ENCODE assay signal across 8 cellular contexts in the genomic region with DNA sequence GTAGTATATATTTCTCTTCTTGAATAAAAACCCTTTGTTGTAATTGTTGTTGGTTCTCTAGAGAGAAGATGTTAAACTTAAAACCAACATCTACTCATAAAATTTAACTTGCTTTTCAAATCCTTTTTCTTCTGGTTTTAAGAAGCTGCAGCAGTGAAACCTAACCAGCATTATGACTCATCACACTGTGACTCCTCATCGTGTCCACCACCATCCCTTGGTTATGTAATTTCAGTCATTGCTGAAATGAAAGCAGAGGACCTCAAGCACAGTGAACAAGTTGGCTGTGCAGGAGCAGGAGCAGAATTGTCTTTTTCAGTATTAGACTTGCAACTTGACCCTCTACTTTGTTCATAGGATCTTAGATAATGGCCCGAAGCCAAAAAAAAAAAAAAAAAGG.
A peak's percentile ranks its signal among the peaks of the same experiment; 100 is the strongest.
DNase-seq lines count a peak whose midpoint lies in the region; ATAC-seq and TF ChIP-seq lines count a peak whose summit lies in the region.

No MANE protein-coding gene starts in this region.

- H3K4me3 ChIP-seq in fibroblast of mammary gland (ENCODE audit: control insufficient read depth, low read depth, low read length): no peak overlapping the region

- no peak for TF ChIP-seq CTCF in fibroblast of mammary gland (conservative IDR thresholded peaks at IDR 0.05; ENCODE audit: control insufficient read depth, insufficient read depth, low read depth, low read length)

- peak; percentile 78 to 83 for DNase-seq in Kasumi-1 (lab: John Stamatoyannopoulos, UW)
- peak; percentile 93 for DNase-seq in fibroblast of mammary gland (ENCODE audit: low read depth)
- DNase-seq in D341Med (ENCODE audit: low spot score): no peak
- DNase-seq in NCI-H187 treated with DMSO at 0.1 percent for 48 hours (lab: John Stamatoyannopoulos, UW): no peak
- no peak for DNase-seq in DMS114 treated with DMSO at 0.1 percent for 48 hours (lab: John Stamatoyannopoulos, UW; ENCODE audit: unreplicated experiment)
- no peak for DNase-seq in NCI-H510A (lab: John Stamatoyannopoulos, UW)

- peak; percentile 99 for ATAC-seq in GM18498 (IDR thresholded peaks at IDR 0.05; ENCODE audit: unreplicated experiment)
- peak; percentile 100 for ATAC-seq in GM21786 (IDR thresholded peaks at IDR 0.05; ENCODE audit: unreplicated experiment)

Comparison
In these comparisons a context has a peak if more than half of its experiments do, and no peak if none do; other contexts are left out.
1. DNase-seq: peak in Kasumi-1 (2 of 2) and fibroblast of mammary gland (single experiment); none in D341Med (single experiment), NCI-H187 treated with DMSO at 0.1 percent for 48 hours (single experiment), DMS114 treated with DMSO at 0.1 percent for 48 hours (single experiment) and NCI-H510A (single experiment).